24 cellular contexts compared by ENCODE assay signal in the genomic region with DNA sequence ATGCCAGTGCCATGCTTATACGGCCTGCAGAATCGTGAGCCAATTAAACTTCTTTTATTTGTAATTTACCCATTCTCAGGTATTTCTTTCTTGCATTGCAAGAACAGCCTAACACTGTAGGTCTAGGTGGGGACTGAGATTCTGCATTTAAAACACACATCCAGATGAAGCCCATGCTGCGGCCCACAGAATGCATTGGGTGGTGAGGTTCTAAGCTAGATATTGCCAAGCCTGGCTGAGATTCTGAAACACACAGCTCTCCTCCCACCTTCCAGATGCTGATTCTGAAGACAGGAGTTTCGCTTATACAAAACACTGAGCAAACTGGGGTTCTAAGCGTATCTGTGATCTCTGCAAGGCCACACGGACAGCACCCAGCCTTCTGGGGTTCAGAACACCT.
"Had no signal": no experiment of that assay in that cellular context is flagged by ENCODE, and none has a peak within 500 bp of the region (broad histone marks: within the 10 kb centered on the region; RNA-seq: fewer than 3 reads in every experiment).

No MANE protein-coding gene starts in this region.

- H3K9me3 Mint-ChIP-seq: activated B cell treated with CpG ODN at 0.5 μM for 24 hours; activated naive CD8-positive, alpha-beta T cell treated with anti-CD3 and anti-CD28 coated beads, Interleukin-2, amount 10 ng/mL, durations not matched to agents 7 days and 5 days; activated T-cell treated with anti-CD3 and anti-CD28 coated beads, Interleukin-2, amount 50 U/mL, for 24 hours; activated T-helper 17 cell treated with anti-CD3 and anti-CD28 coated beads, Interleukin-2, amount 50 U/mL, for 72 hours; dendritic cell treated with granulocyte-macrophage colony-stimulating factor and Interleukin-4, amounts not matched to agents 40 ng/mL and 50 ng/mL, for 4 days had no signal

- H3K27ac Mint-ChIP-seq: activated B cell treated with CpG ODN at 0.5 μM for 24 hours; activated CD4-positive, alpha-beta T cell treated with anti-CD3 and anti-CD28 coated beads for 36 hours; activated naive CD8-positive, alpha-beta T cell treated with anti-CD3 and anti-CD28 coated beads, Interleukin-2, amount 10 ng/mL, durations not matched to agents 7 days and 5 days; activated T-cell treated with anti-CD3 and anti-CD28 coated beads, Interleukin-2, amount 50 U/mL, for 24 hours; activated T-helper 17 cell treated with anti-CD3 and anti-CD28 coated beads, Interleukin-2, amount 50 U/mL, for 72 hours; dendritic cell treated with granulocyte-macrophage colony-stimulating factor and Interleukin-4, amounts not matched to agents 40 ng/mL and 50 ng/mL, for 4 days had no signal

- H3K4me3 Mint-ChIP-seq: activated B cell treated with CpG ODN at 0.5 μM for 24 hours; activated CD4-positive, alpha-beta T cell treated with anti-CD3 and anti-CD28 coated beads for 36 hours; activated naive CD8-positive, alpha-beta T cell treated with anti-CD3 and anti-CD28 coated beads, Interleukin-2, amount 10 ng/mL, durations not matched to agents 7 days and 5 days; activated T-cell treated with anti-CD3 and anti-CD28 coated beads, Interleukin-2, amount 50 U/mL, for 24 hours; activated T-helper 17 cell treated with anti-CD3 and anti-CD28 coated beads, Interleukin-2, amount 50 U/mL, for 72 hours; dendritic cell treated with granulocyte-macrophage colony-stimulating factor and Interleukin-4, amounts not matched to agents 40 ng/mL and 50 ng/mL, for 4 days had no signal

- ATAC-seq: activated CD4-positive, alpha-beta T cell treated with anti-CD3 and anti-CD28 coated beads for 36 hours; activated T-helper 17 cell treated with anti-CD3 and anti-CD28 coated beads, Interleukin-2, amount 50 U/mL, for 72 hours had no signal

- H3K9me3 ChIP-seq: left ventricle myocardium inferior, spleen, thyroid gland had no signal

- H3K27me3 Mint-ChIP-seq: activated B cell treated with CpG ODN at 0.5 μM for 24 hours; activated CD4-positive, alpha-beta T cell treated with anti-CD3 and anti-CD28 coated beads for 36 hours; dendritic cell treated with granulocyte-macrophage colony-stimulating factor and Interleukin-4, amounts not matched to agents 40 ng/mL and 50 ng/mL, for 4 days had no signal

- H3K4me3 ChIP-seq: left ventricle myocardium inferior, spleen, thyroid gland had no signal

- H3K27me3 ChIP-seq: spleen, thyroid gland had no signal

- H3K36me3 Mint-ChIP-seq: activated naive CD8-positive, alpha-beta T cell treated with anti-CD3 and anti-CD28 coated beads, Interleukin-2, amount 10 ng/mL, durations not matched to agents 7 days and 5 days had no signal

- DNase-seq: activated B cell treated with CpG ODN at 0.5 μM for 24 hours; activated CD4-positive, alpha-beta T cell treated with anti-CD3 and anti-CD28 coated beads for 36 hours; activated CD4-positive, alpha-beta T cell treated with anti-CD3 and anti-CD28 coated beads, Interleukin-2, amount 50 U/mL, for 4 hours; activated CD8-positive, alpha-beta memory T cell treated with anti-CD3 and anti-CD28 coated beads for 24 hours; activated CD8-positive, alpha-beta memory T cell treated with anti-CD3 and anti-CD28 coated beads, Interleukin-2, amount 50 U/mL, for 4 hours; activated naive CD4-positive, alpha-beta T cell; activated naive CD8-positive, alpha-beta T cell treated with anti-CD3 and anti-CD28 coated beads, Interleukin-2, amount 10 ng/mL, durations not matched to agents 7 days and 5 days; activated T-cell treated with anti-CD3 and anti-CD28 coated beads, Interleukin-2, amount 50 U/mL, for 24 hours; amniotic stem cell; effector memory CD4-positive, alpha-beta T cell; foreskin melanocyte; hypothalamus; left ventricle myocardium inferior; mammary epithelial cell; nucleus accumbens; retina; spleen; stimulated activated CD4-positive, alpha-beta T cell treated with anti-CD3 and anti-CD28 coated beads, Interleukin-4, amount 100 ng/mL, for 1 hour; stimulated activated naive CD4-positive, alpha-beta T cell; T-helper 1 cell; T-helper 9 cell; thyroid gland had no signal

- H3K36me3 ChIP-seq: left ventricle myocardium inferior, spleen, thyroid gland had no signal

- H3K27ac ChIP-seq: left ventricle myocardium inferior, spleen had no signal

- H3K4me1 Mint-ChIP-seq: activated B cell treated with CpG ODN at 0.5 μM for 24 hours; activated CD4-positive, alpha-beta T cell treated with anti-CD3 and anti-CD28 coated beads for 36 hours; activated naive CD8-positive, alpha-beta T cell treated with anti-CD3 and anti-CD28 coated beads, Interleukin-2, amount 10 ng/mL, durations not matched to agents 7 days and 5 days; activated T-helper 17 cell treated with anti-CD3 and anti-CD28 coated beads, Interleukin-2, amount 50 U/mL, for 72 hours had no signal
